In the genomic region with DNA sequence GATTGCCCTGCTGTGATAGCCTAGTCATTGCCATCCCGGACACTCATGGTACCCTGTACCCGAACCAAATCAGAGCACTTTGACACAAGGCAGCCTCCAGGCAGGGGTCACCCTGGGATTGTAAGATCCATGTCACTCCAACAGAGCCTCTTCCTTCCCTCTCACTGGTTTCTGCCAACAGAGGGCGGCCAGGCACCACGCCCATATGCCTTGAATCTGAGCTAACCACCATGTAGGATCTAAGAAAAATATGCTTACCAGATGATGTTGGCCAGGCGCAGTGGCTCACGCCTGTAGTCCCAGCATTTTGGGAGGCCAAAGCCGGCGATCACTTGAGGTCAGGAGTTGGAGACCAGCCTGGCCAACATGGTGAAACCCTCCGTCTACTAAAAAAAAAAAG, we compare ENCODE assay signal across 15 cellular contexts.
DNase-seq lines count a peak whose midpoint lies in the region; ATAC-seq lines count a peak whose summit lies in the region.
"Had no signal": no experiment of that assay in that cellular context is flagged by ENCODE, and none has a peak within 500 bp of the region (broad histone marks: within the 10 kb centered on the region; RNA-seq: fewer than 3 reads in every experiment).

No MANE protein-coding gene starts in this region.

- no peak overlapping the region for H3K4me2 ChIP-seq in GM23248 (ENCODE audit: unreplicated experiment)

- H2AFZ ChIP-seq in GM23248, result no peak overlapping the region

- CTCF ChIA-PET in T-cell (lab: Charles Lee), result no interaction called here

- H3F3A ChIP-seq in GM23248 (ENCODE audit: insufficient read depth), result no peaks in the 10 kb centered on the region

- H3K9ac ChIP-seq in GM23248, result no peak overlapping the region

- no peaks in the 10 kb centered on the region for H3K27me3 ChIP-seq in GM23248 (replicated peaks; ENCODE audit: insufficient read depth)
- H3K27me3 ChIP-seq: cardiac muscle cell had no signal

- no peaks in the 10 kb centered on the region for H3K9me3 ChIP-seq in GM23248 (ENCODE audit: low read depth)

- WGBS in GM23248 (ENCODE audit: low coverage in 1 of 2, low lambda C conversion rate in 2 of 2, missing lambda C conversion rate in 2 of 2), 2 experiments, result 84 to 86% methylated on average over 9 of the region's 9 CpGs

- H3K4me3 ChIP-seq in GM23248, result no peak overlapping the region
- H3K4me3 ChIP-seq: cardiac muscle cell had no signal

- DNase-seq in AG20443 (ENCODE audit: low spot score), result peak; percentile 24
- peak; percentile 36 for DNase-seq in H4 (ENCODE audit: low spot score)
- DNase-seq in RPMI7951 (ENCODE audit: low read depth), result peak; percentile 56
- DNase-seq in foreskin melanocyte, result peak; percentile 11
- no peak for DNase-seq in stimulated activated CD4-positive, alpha-beta T cell treated with anti-CD3 and anti-CD28 coated beads, Interleukin-2, amount 100 ng/mL, for 24 hours
- DNase-seq in T-cell, result no peak
- no peak for DNase-seq in GM23248
- DNase-seq: activated CD4-positive, alpha-beta T cell treated with anti-CD3 and anti-CD28 coated beads for 4 hours; islet precursor cell; naive thymus-derived CD8-positive, alpha-beta T cell; NCI-H1048; NCI-H446 treated with DMSO at 0.1 percent for 48 hours had no signal

- H3K79me2 ChIP-seq in GM23248 (ENCODE audit: insufficient read depth), result no peaks in the 10 kb centered on the region

- H3K4me3 Mint-ChIP-seq in T-cell, result no peak overlapping the region
- H3K4me3 Mint-ChIP-seq: naive thymus-derived CD8-positive, alpha-beta T cell had no signal

- H3K9me2 ChIP-seq in GM23248 (ENCODE audit: insufficient read depth), result no peaks in the 10 kb centered on the region

- peaks cover 0 to 2% (median 0%) of the 10 kb centered on the region in 3 donors for H3K4me1 Mint-ChIP-seq in T-cell

- H3K27ac Mint-ChIP-seq in T-cell, result no peak overlapping the region

- 0 out of 2 replicates have a peak, but pooled peaks cover 3% of the 10 kb centered on the region for H3K36me3 ChIP-seq in GM23248 (ENCODE audit: low read depth)
- H3K36me3 ChIP-seq: cardiac muscle cell had no signal

- H3K36me3 Mint-ChIP-seq in T-cell, result peaks cover 6% of the 10 kb centered on the region

- no peaks in the 10 kb centered on the region for H3K4me1 ChIP-seq in GM23248 (ENCODE audit: insufficient read depth)

- H3K9me3 Mint-ChIP-seq in T-cell, result peaks cover 4 to 7% (median 4%) of the 10 kb centered on the region in 3 donors

- no peak for ATAC-seq in T-cell (replicated peaks in 1 of 4)
- no peak for ATAC-seq in GM18870 (IDR thresholded peaks at IDR 0.05; ENCODE audit: unreplicated experiment)
- ATAC-seq: naive thymus-derived CD8-positive, alpha-beta T cell; right cardiac atrium had no signal

- POLR2A ChIA-PET in T-cell (lab: Charles Lee), result no interaction called here

- H4K20me1 ChIP-seq in GM23248 (ENCODE audit: insufficient read depth), result no peaks in the 10 kb centered on the region

- no peak overlapping the region for H3K27ac ChIP-seq in GM23248
- H3K27ac ChIP-seq: cardiac muscle cell had no signal

- in situ Hi-C loops in GM23248 (cut with MboI), result no loop called here

- H3K27me3 Mint-ChIP-seq in T-cell, result peaks cover 0 to 3% of the 10 kb centered on the region in 2 donors

Comparison
In these comparisons a context has a peak if more than half of its experiments do, and no peak if none do; other contexts are left out.
1. DNase-seq: peak in AG20443 (single experiment), H4 (single experiment), RPMI7951 (single experiment) and foreskin melanocyte (single experiment); none in stimulated activated CD4-positive, alpha-beta T cell treated with anti-CD3 and anti-CD28 coated beads, Interleukin-2, amount 100 ng/mL, for 24 hours (0 of 2), T-cell (0 of 34) and GM23248 (single experiment).